1 cellular context compared by ENCODE assay signal in genomic region chr22:24165673-24166072, GRCh38.
TF ChIP-seq lines count a peak whose summit lies in the region.

No MANE protein-coding gene starts in this region.

TF ChIP-seq in WTC11, 78 proteins besides CTCF, POLR2A, EP300 and RAD21 (continued from another document):
- TF ChIP-seq ZNF281 (CRISPR knock-in tag; IDR thresholded peaks at IDR 0.05): no peak
- TF ChIP-seq ZNF416 (CRISPR knock-in tag; IDR thresholded peaks at IDR 0.05): no peak
- no peak for TF ChIP-seq ZNF532 (CRISPR knock-in tag; IDR thresholded peaks at IDR 0.05; ENCODE audit: borderline replicate concordance)
- no peak for TF ChIP-seq FOXP4 (CRISPR knock-in tag; IDR thresholded peaks at IDR 0.05)
- no peak for TF ChIP-seq ZNF396 (CRISPR knock-in tag; IDR thresholded peaks at IDR 0.05; ENCODE audit: borderline replicate concordance)
- no peak for TF ChIP-seq TP53 (CRISPR knock-in tag; IDR thresholded peaks at IDR 0.05)
- TF ChIP-seq HMGXB4 (CRISPR knock-in tag; IDR thresholded peaks at IDR 0.05): no peak
- no peak for TF ChIP-seq ATF2 (CRISPR knock-in tag; IDR thresholded peaks at IDR 0.05; ENCODE audit: borderline replicate concordance, low read depth)
- no peak for TF ChIP-seq PRDM15 (CRISPR knock-in tag; IDR thresholded peaks at IDR 0.05)
- TF ChIP-seq PRRX2 (CRISPR knock-in tag; IDR thresholded peaks at IDR 0.05): no peak
- TF ChIP-seq ATF1 (CRISPR knock-in tag; IDR thresholded peaks at IDR 0.05): no peak
- TF ChIP-seq ESRRA (CRISPR knock-in tag; IDR thresholded peaks at IDR 0.05; ENCODE audit: borderline replicate concordance): no peak
- no peak for TF ChIP-seq TCF7 (CRISPR knock-in tag; IDR thresholded peaks at IDR 0.05; ENCODE audit: low read depth)
